8 cellular contexts compared by ENCODE assay signal in the genomic region with DNA sequence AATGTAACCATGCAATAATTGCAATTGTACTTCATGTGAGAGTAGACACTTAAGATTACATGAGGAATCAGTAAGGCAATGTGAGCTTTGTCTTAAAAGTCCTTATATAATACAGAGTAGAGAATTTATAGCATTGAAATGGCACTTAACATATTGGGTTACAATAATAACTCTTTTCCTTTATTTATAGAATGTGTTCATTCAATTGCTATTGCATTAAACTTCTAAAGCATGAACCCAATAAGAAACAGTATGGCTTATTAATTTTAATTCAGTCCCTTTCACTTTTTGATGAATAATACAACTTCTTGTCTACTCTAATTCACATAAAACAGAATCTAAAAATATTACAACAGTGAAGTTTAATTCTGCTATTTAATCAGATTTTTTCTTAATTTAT.
"Had no signal": no experiment of that assay in that cellular context is flagged by ENCODE, and none has a peak within 500 bp of the region (broad histone marks: within the 10 kb centered on the region; RNA-seq: fewer than 3 reads in every experiment).

No MANE protein-coding gene starts in this region.

- H3K9me3 ChIP-seq: HAP-1 had no signal

- H3K4me3 Mint-ChIP-seq: H9 had no signal

- DNase-seq: GM23248, GOT3, H7, H9, HCEC 1CT, HFFc6 had no signal

- H3K27ac Mint-ChIP-seq: H9 had no signal

- H3K36me3 ChIP-seq: HAP-1 had no signal

- H3K4me1 Mint-ChIP-seq: H9 had no signal

- H3K9ac ChIP-seq: GM23248 had no signal

- H3K9me3 Mint-ChIP-seq: HFFc6 had no signal

- H2AFZ ChIP-seq: GM23248 had no signal

- H3K4me1 ChIP-seq: HAP-1 had no signal

- H3K4me3 ChIP-seq: GM23248, HAP-1 had no signal

- H3K27ac ChIP-seq: GM23248 had no signal

- ATAC-seq: HCT116 had no signal
